Comparison of ENCODE assay signal across 8 cellular contexts in the genomic region with DNA sequence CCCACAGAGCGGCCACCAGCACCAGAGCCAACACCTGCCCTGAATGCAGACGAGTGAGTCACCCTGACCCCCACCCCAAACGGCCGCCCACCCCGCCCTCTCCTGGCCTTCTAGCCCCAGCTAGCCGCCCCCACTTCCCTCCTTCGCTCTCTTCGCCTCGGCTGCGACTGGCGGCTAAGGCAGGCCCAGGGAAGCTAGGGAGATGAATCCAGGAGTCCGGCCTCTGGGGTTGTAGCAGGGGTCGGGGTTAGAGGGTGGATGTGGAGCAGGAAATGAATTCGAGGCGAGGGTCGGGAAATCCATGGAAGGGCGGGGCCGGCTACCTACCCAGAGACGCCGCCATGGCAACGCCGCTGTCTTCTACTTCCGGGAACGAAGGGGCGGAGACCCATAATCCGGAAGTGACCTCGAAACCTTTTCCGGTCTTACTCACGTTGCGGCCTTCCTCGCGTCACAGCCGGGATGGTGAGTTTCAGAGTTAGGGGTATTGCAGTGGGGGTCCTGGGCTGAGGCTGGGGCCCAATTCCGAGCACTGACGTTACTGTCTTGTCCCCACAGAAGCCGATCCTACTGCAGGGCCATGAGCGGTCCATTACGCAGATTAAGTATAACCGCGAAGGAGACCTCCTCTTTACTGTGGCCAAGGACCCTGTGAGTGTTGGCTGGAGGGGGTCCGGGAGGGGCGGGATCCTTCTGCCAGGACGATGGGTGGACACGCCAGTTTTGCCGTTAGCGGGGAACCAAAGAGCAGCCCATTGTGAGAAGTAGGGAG. TPM values are rescaled to one million over a fixed set of nuclear protein-coding genes. Genes with fewer than 3 reads are reported as not detected.
DNase-seq lines count a peak whose midpoint lies in the region; ATAC-seq and TF ChIP-seq lines count a peak whose summit lies in the region.

A gene (plus strand): TSS at position 428 of the 772 bp plus-strand sequence. CDS start 35 bp downstream, at position 463.
A gene (minus strand): TSS at position 374 of the 772 bp plus-strand sequence. CDS start 31 bp downstream, at position 343.

- no peaks in the 10 kb centered on the region for H3K9me3 Mint-ChIP-seq in CD4-positive, alpha-beta T cell
- no peaks in the 10 kb centered on the region for H3K9me3 Mint-ChIP-seq in effector memory CD8-positive, alpha-beta T cell

- no peaks in the 10 kb centered on the region for H3K27me3 Mint-ChIP-seq in CD4-positive, alpha-beta T cell
- no peaks in the 10 kb centered on the region for H3K27me3 Mint-ChIP-seq in effector memory CD8-positive, alpha-beta T cell

- TF ChIP-seq CTCF in CD4-positive, alpha-beta T cell (IDR thresholded peaks at IDR 0.05): no peak

- peak within 1 kb of the TSS; percentile 99 for H3K27ac Mint-ChIP-seq in CD4-positive, alpha-beta T cell
- H3K27ac Mint-ChIP-seq in effector memory CD8-positive, alpha-beta T cell: peak within 1 kb of the TSS; percentile 96 to 99

- peak within 1 kb of the TSS; percentile 99 for H3K4me3 Mint-ChIP-seq in CD4-positive, alpha-beta T cell
- peak within 1 kb of the TSS; percentile 91 for H3K4me3 Mint-ChIP-seq in effector memory CD8-positive, alpha-beta T cell

- intact Hi-C loops in CD4-positive, alpha-beta T cell (cut with DNase I, micrococcal nuclease): loop anchor here (1.0 to 10.0 kb wide), 4 partner anchors 29 to 172 kb away; a partner anchor contains a TSS

- DNase-seq in CD4-positive, alpha-beta T cell: peak; percentile 81 to 91 (median 86)
- DNase-seq in HT-29 (ENCODE audit: low spot score) (peak; percentile 93), NOMO-1 treated with DMSO at 0.1 percent for 48 hours (lab: John Stamatoyannopoulos, UW; ENCODE audit: unreplicated experiment) (peak; percentile 92), lung microvascular endothelial cell (ENCODE audit: low read depth in 2 of 2) (peak; percentile 93 to 95)
- peak; percentile 89 to 90 for DNase-seq in activated CD8-positive, alpha-beta memory T cell treated with anti-CD3 and anti-CD28 coated beads for 4 hours (ENCODE audit: low read depth in 2 of 2)
- DNase-seq in effector memory CD8-positive, alpha-beta T cell: peak; percentile 87 to 88 (median 87)
- DNase-seq in stimulated activated CD4-positive, alpha-beta T cell treated with anti-CD3 and anti-CD28 coated beads, TNF-alpha, amount 100 ng/mL, for 48 hours (ENCODE audit: low read depth in 3 of 3): peak; percentile 74 to 88 (median 85)

- peaks cover 38% of the 10 kb centered on the region for H3K4me1 Mint-ChIP-seq in CD4-positive, alpha-beta T cell (ENCODE audit: low read depth)
- peaks cover 21 to 22% of the 10 kb centered on the region in 2 donors for H3K4me1 Mint-ChIP-seq in effector memory CD8-positive, alpha-beta T cell (ENCODE audit: low read depth in 2 of 2)

- H3K27me3 ChIP-seq in CD4-positive, alpha-beta T cell (ENCODE audit: control insufficient read depth, insufficient read depth, low read length): no peaks in the 10 kb centered on the region

- H3K36me3 Mint-ChIP-seq in CD4-positive, alpha-beta T cell (ENCODE audit: low read depth): peaks cover 59% of the 10 kb centered on the region
- H3K36me3 Mint-ChIP-seq in effector memory CD8-positive, alpha-beta T cell (ENCODE audit: insufficient read depth): peaks cover 58% of the 10 kb centered on the region

- no peaks in the 10 kb centered on the region for H3K9me3 ChIP-seq in CD4-positive, alpha-beta T cell (ENCODE audit: control insufficient read depth, low read length)

- peak; percentile 89 for ATAC-seq in CD4-positive, alpha-beta T cell (ENCODE audit: poor library complexity)
- ATAC-seq in GM19463 (IDR thresholded peaks at IDR 0.05; ENCODE audit: unreplicated experiment): peak; percentile 95
- ATAC-seq in effector memory CD8-positive, alpha-beta T cell (replicated peaks): peak; percentile 94

- POLR2A ChIA-PET in CD4-positive, alpha-beta T cell (lab: Charles Lee): interaction anchor here (1.0 to 2.8 kb wide), 4 partner anchors 21 to 172 kb away, joined by 3 to 9 read pairs (median 7); a partner anchor contains a TSS

- peak within 1 kb of the TSS; percentile 94 for H3K27ac ChIP-seq in CD4-positive, alpha-beta T cell (ENCODE audit: low read depth, low read length)

- CTCF ChIA-PET in CD4-positive, alpha-beta T cell (lab: Charles Lee): no interaction called here

RNA-seq across cellular contexts. Expression of the first gene that starts in this region (rescaled TPM):
- 100 to 1,000 TPM; 103 to 110 TPM for total RNA-seq in CD4-positive, alpha-beta T cell
- total RNA-seq in HT-29 (2014; rRNA removed; shearing (Covaris generic)): 331 and 332 TPM in 2 replicates
- 227 and 275 TPM in 2 replicates for total RNA-seq in lung microvascular endothelial cell

RNA-seq across cellular contexts. Expression of the second gene that starts in this region (rescaled TPM):
- 10 to 100 TPM; 11.5 to 12.8 TPM for total RNA-seq in CD4-positive, alpha-beta T cell
- total RNA-seq in HT-29 (2014; rRNA removed; shearing (Covaris generic)): 21.7 and 25.1 TPM in 2 replicates
- 8.7 and 11.1 TPM in 2 replicates for total RNA-seq in lung microvascular endothelial cell

Comparison
In these comparisons a context has a peak if more than half of its experiments do, and no peak if none do; other contexts are left out.
1. Peak in every context shown above with its lines: DNase-seq, ATAC-seq and H3K27ac ChIP-seq.